ENCODE assay signal across 16 cellular contexts in genomic region chr7:116041615-116042014, GRCh38. TPM values are rescaled to one million over a fixed set of nuclear protein-coding genes. Genes with fewer than 3 reads are reported as not detected.
DNase-seq lines count a peak whose midpoint lies in the region; ATAC-seq and TF ChIP-seq lines count a peak whose summit lies in the region.
"Had no signal": no experiment of that assay in that cellular context is flagged by ENCODE, and none has a peak within 500 bp of the region (broad histone marks: within the 10 kb centered on the region; RNA-seq: fewer than 3 reads in every experiment).

No MANE protein-coding gene starts in this region.

- no peak for TF ChIP-seq CTCF in GM13977 (IDR thresholded peaks at IDR 0.05; ENCODE audit: extremely low read depth, insufficient read depth, missing control alignments)

- in situ Hi-C loops in GM13977 (cut with MboI; ENCODE audit: low pct_unique_long_range_greater_than_20kb, low sequenced_read_pairs, unreplicated experiment) = no loop called here

- DNase-seq in GM13977 (ENCODE audit: low spot score) (peak; percentile 14), DMS53 (lab: John Stamatoyannopoulos, UW) (no peak), globus pallidus (ENCODE audit: low spot score) (no peak), H4 (ENCODE audit: low spot score) (no peak), NCI-H345 treated with DMSO at 0.1 percent for 48 hours (lab: John Stamatoyannopoulos, UW; ENCODE audit: unreplicated experiment) (no peak)
- DNase-seq: activated CD4-positive, alpha-beta T cell treated with anti-CD3 and anti-CD28 coated beads for 48 hours; cortex of kidney; foreskin fibroblast; HCEC 1CT; left cardiac atrium; stimulated activated CD8-positive, alpha-beta memory T cell treated with anti-CD3 and anti-CD28 coated beads, Interleukin-4, amount 100 ng/mL, for 48 hours had no signal

- peak; percentile 99 for ATAC-seq in GM19438 (IDR thresholded peaks at IDR 0.05; ENCODE audit: low read depth, unreplicated experiment)
- peak; percentile 92 for ATAC-seq in HG02763 (IDR thresholded peaks at IDR 0.05; ENCODE audit: unreplicated experiment)
- ATAC-seq in HG03442 (IDR thresholded peaks at IDR 0.05; ENCODE audit: unreplicated experiment) = peak; percentile 100
- ATAC-seq: left cardiac atrium, SK-N-SH treated with all-trans-retinoic acid at 6 μM for 48 hours had no signal

RNA-seq across cellular contexts. Expression of gene TFEC, which starts 11.1 kb away (rescaled TPM):
- 0.39 and 0.62 TPM in 2 replicates for total RNA-seq in H4 (2014; rRNA removed; shearing (Covaris generic))
- total RNA-seq: NCI-H460 had no signal
